19 cellular contexts compared by ENCODE assay signal in genomic region chr7:116713918-116714317, GRCh38. TPM values are rescaled to one million over a fixed set of nuclear protein-coding genes. Genes with fewer than 3 reads are reported as not detected.
DNase-seq lines count a peak whose midpoint lies in the region; TF ChIP-seq lines count a peak whose summit lies in the region.
"Had no signal": no experiment of that assay in that cellular context is flagged by ENCODE, and none has a peak within 500 bp of the region (broad histone marks: within the 10 kb centered on the region; RNA-seq: fewer than 3 reads in every experiment).

No MANE protein-coding gene starts in this region.

- H3K4me3 ChIP-seq in fibroblast of mammary gland (ENCODE audit: control insufficient read depth, low read depth, low read length) (no peak overlapping the region), skeletal muscle satellite cell (ENCODE audit: low read length) (no peak overlapping the region), colonic mucosa (no peak overlapping the region), tibial artery (no peak overlapping the region)
- H3K4me3 ChIP-seq: skin epidermis, testis had no signal

- H3K4me1 ChIP-seq in skeletal muscle satellite cell (ENCODE audit: control insufficient read depth, insufficient read depth, low read length) (peaks cover 80% of the 10 kb centered on the region), colonic mucosa (no peaks in the 10 kb centered on the region), tibial artery (peaks cover 0 to 9% (median 3%) of the 10 kb centered on the region in 4 donors)
- H3K4me1 ChIP-seq: testis had no signal

- H3K27ac ChIP-seq in colonic mucosa (no peak overlapping the region), tibial artery (no peak overlapping the region)
- H3K27ac ChIP-seq: C4-2B, HL-60, KMS-11, skin epidermis, testis had no signal

- DNase-seq in GM03348 (ENCODE audit: low spot score) (peak; percentile 48), RPMI7951 (ENCODE audit: low read depth) (peak; percentile 89), fibroblast of mammary gland (ENCODE audit: low read depth) (peak; percentile 92), colonic mucosa (no peak), tibial artery (no peak), glomerular visceral epithelial cell (ENCODE audit: extremely low spot score) (no peak)
- DNase-seq: aorta; DND-41; hypothalamus; occipital lobe; Right ventricle myocardium superior; stimulated activated CD4-positive, alpha-beta T cell treated with anti-CD3 and anti-CD28 coated beads, Interleukin-4, amount 100 ng/mL, for 4 hours; T-helper 17 cell; testis had no signal

- no peak overlapping the region for H3K9ac ChIP-seq in skeletal muscle satellite cell (ENCODE audit: low read depth, low read length)
- no peak overlapping the region for H3K9ac ChIP-seq in colonic mucosa (ENCODE audit: low read depth in 2 of 2, low read length in 2 of 2)
- H3K9ac ChIP-seq: KMS-11 had no signal

- intact Hi-C loops in colonic mucosa (cut with DNase I) (no loop called here), tibial artery (cut with DNase I; ENCODE audit: low total_unique reads) (no loop called here)

- H3K9me3 ChIP-seq in skeletal muscle satellite cell (replicated peaks; ENCODE audit: low read length) (no peaks in the 10 kb centered on the region), colonic mucosa (no peaks in the 10 kb centered on the region), tibial artery (no peaks in the 10 kb centered on the region)
- H3K9me3 ChIP-seq: testis had no signal

- TF ChIP-seq CTCF in fibroblast of mammary gland (conservative IDR thresholded peaks at IDR 0.05; ENCODE audit: control insufficient read depth, insufficient read depth, low read depth, low read length) (no peak), colonic mucosa (IDR thresholded peaks at IDR 0.05) (no peak), tibial artery (IDR thresholded peaks at IDR 0.05) (no peak)

- H3K27me3 ChIP-seq in skeletal muscle satellite cell (ENCODE audit: control insufficient read depth, insufficient read depth, low read length) = no peaks in the 10 kb centered on the region
- H3K27me3 ChIP-seq in colonic mucosa = no peaks in the 10 kb centered on the region
- no peaks in the 10 kb centered on the region for H3K27me3 ChIP-seq in tibial artery
- H3K27me3 ChIP-seq: testis had no signal

- H3K36me3 ChIP-seq in skeletal muscle satellite cell (ENCODE audit: insufficient read depth, low read length) (peaks cover 9% of the 10 kb centered on the region), colonic mucosa (no peaks in the 10 kb centered on the region), tibial artery (no peaks in the 10 kb centered on the region)

- peak overlapping the region; percentile 9 for H3K4me2 ChIP-seq in skeletal muscle satellite cell (ENCODE audit: low read length)
- H3K4me2 ChIP-seq: KMS-11 had no signal

RNA-seq across cellular contexts. Expression of gene MET, which starts 41.9 kb away (rescaled TPM):
- 52.7 and 62.1 TPM in 2 replicates for total RNA-seq in RPMI7951 (2014; rRNA removed; shearing (Covaris generic))
- 55.9 and 94.8 TPM in 2 replicates for total RNA-seq in skeletal muscle satellite cell (2012; rRNA removed)
- 10 to 100 TPM; 38.3 to 45.3 TPM for total RNA-seq in colonic mucosa

Comparison
In these comparisons a context has a peak if more than half of its experiments do, and no peak if none do; other contexts are left out.
1. DNase-seq: peak in GM03348 (single experiment), RPMI7951 (single experiment) and fibroblast of mammary gland (single experiment); none in colonic mucosa (single experiment), tibial artery (0 of 2) and glomerular visceral epithelial cell (single experiment).